In genomic region chr20:33569290-33570094, GRCh38 we compare ENCODE assay signal across 17 cellular contexts.
DNase-seq lines count a peak whose midpoint lies in the region; ATAC-seq and TF ChIP-seq lines count a peak whose summit lies in the region.
"Had no signal": no experiment of that assay in that cellular context is flagged by ENCODE, and none has a peak within 500 bp of the region (broad histone marks: within the 10 kb centered on the region; RNA-seq: fewer than 3 reads in every experiment).

No MANE protein-coding gene starts in this region.

- H3K9me2 ChIP-seq in GM23338 (ENCODE audit: insufficient read depth): no peaks in the 10 kb centered on the region

- peaks cover 33% of the 10 kb centered on the region for H3K4me1 ChIP-seq in GM23338 (ENCODE audit: insufficient read depth)
- peaks cover 21 to 47% (median 40%) of the 10 kb centered on the region in 4 donors for H3K4me1 ChIP-seq in esophagus muscularis mucosa
- peaks cover 6% of the 10 kb centered on the region for H3K4me1 ChIP-seq in parathyroid adenoma

- intact Hi-C loops in esophagus muscularis mucosa (cut with DNase I): no loop called here

- TF ChIP-seq CTCF in GM23338 (conservative IDR thresholded peaks at IDR 0.05; ENCODE audit: low read depth in 2 of 2): no peak
- no peak for TF ChIP-seq CTCF in esophagus muscularis mucosa (IDR thresholded peaks at IDR 0.05)
- TF ChIP-seq CTCF in parathyroid adenoma (IDR thresholded peaks at IDR 0.05): no peak

- H3K4me2 ChIP-seq in GM23338 (peak overlapping the region; percentile 73), parathyroid adenoma (ENCODE audit: low read length) (peak overlapping the region; percentile 12)

- H3F3A ChIP-seq in GM23338 (replicated peaks; ENCODE audit: low read depth): no peaks in the 10 kb centered on the region

- H3K27ac Mint-ChIP-seq in GM23338: no peak overlapping the region
- H3K27ac Mint-ChIP-seq: activated T-cell treated with anti-CD3 and anti-CD28 coated beads, Interleukin-2, amount 50 U/mL, for 24 hours; HFFc6 had no signal

- H2AFZ ChIP-seq in GM23338 (no peak overlapping the region), parathyroid adenoma (no peak overlapping the region)

- H3K4me3 ChIP-seq in GM23338 (peak overlapping the region; percentile 39), esophagus muscularis mucosa (no peak overlapping the region), parathyroid adenoma (ENCODE audit: low read depth, low read length) (no peak overlapping the region)

- H3K79me2 ChIP-seq in GM23338 (replicated peaks; ENCODE audit: insufficient read depth) (0 out of 2 replicates have a peak, but pooled peaks cover 3% of the 10 kb centered on the region), parathyroid adenoma (peaks cover 39% of the 10 kb centered on the region)

- peaks cover 43% of the 10 kb centered on the region for H3K4me1 Mint-ChIP-seq in GM23338

- H3K27me3 ChIP-seq in GM23338 (ENCODE audit: insufficient read depth): peaks cover 34% of the 10 kb centered on the region
- no peaks in the 10 kb centered on the region for H3K27me3 ChIP-seq in esophagus muscularis mucosa
- H3K27me3 ChIP-seq in parathyroid adenoma (ENCODE audit: control insufficient read depth, insufficient read depth, low read length): no peaks in the 10 kb centered on the region
- H3K27me3 ChIP-seq: heart left ventricle had no signal

- ATAC-seq in GM23338: peak; percentile 19

- H3K9ac ChIP-seq in parathyroid adenoma: no peak overlapping the region

- DNase-seq in GM23338 (ENCODE audit: low spot score) (peak; percentile 28), NCI-H82 treated with DMSO at 0.1 percent for 48 hours (lab: John Stamatoyannopoulos, UW; ENCODE audit: unreplicated experiment) (peak; percentile 30), esophagus muscularis mucosa (ENCODE audit: extremely low spot score) (no peak), NCI-H146 (lab: John Stamatoyannopoulos, UW) (no peak), NCI-H526 treated with DMSO at 0.1 percent for 48 hours (lab: John Stamatoyannopoulos, UW) (no peak), foreskin melanocyte (no peak), SW480 (ENCODE audit: low spot score) (no peak)
- DNase-seq: activated CD4-positive, alpha-beta T cell treated with anti-CD3 and anti-CD28 coated beads for 4 hours; activated T-cell treated with anti-CD3 and anti-CD28 coated beads, Interleukin-2, amount 50 U/mL, for 24 hours; amniotic stem cell; heart left ventricle; HFFc6; mesenchymal stem cell; NCI-H1048; posterior cingulate gyrus; stimulated activated naive CD4-positive, alpha-beta T cell had no signal

- no peak for TF ChIP-seq POLR2A in esophagus muscularis mucosa (IDR thresholded peaks at IDR 0.05; ENCODE audit: low read depth)

- H3K36me3 ChIP-seq in GM23338 (ENCODE audit: insufficient read depth) (0 out of 2 replicates have a peak, but pooled peaks cover 4% of the 10 kb centered on the region), esophagus muscularis mucosa (no peaks in the 10 kb centered on the region), parathyroid adenoma (ENCODE audit: control insufficient read depth, insufficient read depth, low read length) (no peaks in the 10 kb centered on the region)
- H3K36me3 ChIP-seq: heart left ventricle had no signal

- peaks cover 5% of the 10 kb centered on the region; the same call in 1 of the 2 replicates for H4K20me1 ChIP-seq in GM23338 (replicated peaks; ENCODE audit: insufficient read depth)

- H3K9me3 ChIP-seq in esophagus muscularis mucosa: no peaks in the 10 kb centered on the region
- no peaks in the 10 kb centered on the region for H3K9me3 ChIP-seq in parathyroid adenoma (ENCODE audit: control insufficient read depth, low read length)
- H3K9me3 ChIP-seq: heart left ventricle had no signal

- 89% methylated on average over 3 of the region's 3 CpGs for WGBS in esophagus muscularis mucosa

- H3K27ac ChIP-seq in GM23338 (ENCODE audit: low read depth): peak overlapping the region; percentile 45; the same call in 1 of the 2 replicates
- H3K27ac ChIP-seq in esophagus muscularis mucosa (replicated peaks in 1 of 4): peak overlapping the region; percentile 2 to 36 (median 12)
- no peak overlapping the region for H3K27ac ChIP-seq in parathyroid adenoma

- peaks cover 2% of the 10 kb centered on the region; the same call in 1 of the 3 replicates for H3K9me3 Mint-ChIP-seq in GM23338
- H3K9me3 Mint-ChIP-seq: activated T-cell treated with anti-CD3 and anti-CD28 coated beads, Interleukin-2, amount 50 U/mL, for 24 hours; HFFc6 had no signal

- H3K4me3 Mint-ChIP-seq in GM23338: peak overlapping the region; percentile 58; the same call in 2 of the 3 replicates
- H3K4me3 Mint-ChIP-seq: activated T-cell treated with anti-CD3 and anti-CD28 coated beads, Interleukin-2, amount 50 U/mL, for 24 hours; HFFc6 had no signal

- H3K27me3 Mint-ChIP-seq in GM23338 (ENCODE audit: insufficient read depth, low read depth, poor library complexity): peaks cover 25% of the 10 kb centered on the region
- H3K27me3 Mint-ChIP-seq: activated T-cell treated with anti-CD3 and anti-CD28 coated beads, Interleukin-2, amount 50 U/mL, for 24 hours had no signal

- no peaks in the 10 kb centered on the region for H3K36me3 Mint-ChIP-seq in GM23338 (ENCODE audit: low read depth)

- TF ChIP-seq EP300 in esophagus muscularis mucosa (IDR thresholded peaks at IDR 0.05): no peak

TF ChIP-seq in GM23338, 12 proteins besides CTCF, POLR2A, EP300 and RAD21 (continues in another document):
- no peak for TF ChIP-seq ZNF331 (CRISPR knock-in tag; IDR thresholded peaks at IDR 0.05; ENCODE audit: low read depth)
- TF ChIP-seq EZH2phosphoT487 (IDR thresholded peaks at IDR 0.05; ENCODE audit: unreplicated experiment): no peak
- no peak for TF ChIP-seq STAT1 (IDR thresholded peaks at IDR 0.05; ENCODE audit: unreplicated experiment)
- TF ChIP-seq POLR2AphosphoS5 (IDR thresholded peaks at IDR 0.05; ENCODE audit: low read depth): no peak
- TF ChIP-seq ZNF462 (CRISPR knock-in tag; IDR thresholded peaks at IDR 0.05): no peak
- no peak for TF ChIP-seq CREB1 (CRISPR knock-in tag; IDR thresholded peaks at IDR 0.05; ENCODE audit: low read depth)

Comparison
In these comparisons a context has a peak if more than half of its experiments do, and no peak if none do; other contexts are left out.
1. DNase-seq: peak in GM23338 (single experiment) and NCI-H82 treated with DMSO at 0.1 percent for 48 hours (single experiment); none in esophagus muscularis mucosa (single experiment), NCI-H146 (single experiment), NCI-H526 treated with DMSO at 0.1 percent for 48 hours (single experiment), foreskin melanocyte (single experiment) and SW480 (single experiment).